ENCODE assay signal across 1 cellular context in the genomic region with DNA sequence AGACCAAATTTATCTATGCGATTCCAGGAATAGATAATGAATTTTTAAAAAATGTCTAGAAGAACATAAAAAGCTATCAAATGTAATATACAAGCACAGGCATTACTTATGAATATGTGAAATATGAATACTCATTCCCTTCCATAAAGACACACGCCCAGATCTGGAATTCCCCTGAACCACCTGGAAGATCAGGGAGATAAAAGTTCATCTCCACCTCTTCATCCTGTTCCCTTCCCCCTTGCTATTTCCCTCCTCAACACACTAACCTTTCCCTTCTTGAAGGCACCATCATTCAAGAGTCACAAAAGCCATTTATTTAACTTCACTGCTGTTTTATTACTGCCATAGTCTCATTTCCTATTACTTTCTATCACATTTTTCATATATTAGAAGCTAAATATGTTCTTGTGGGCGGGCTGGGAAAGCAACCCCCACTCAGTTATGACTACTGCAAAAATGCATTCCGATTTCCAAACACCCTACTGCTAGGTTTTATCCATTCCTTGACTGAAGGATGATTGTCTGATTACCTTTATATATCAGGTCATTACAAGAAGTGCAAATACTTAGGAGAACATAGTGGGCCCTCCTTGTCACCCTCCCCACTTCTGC.
TF ChIP-seq lines count a peak whose summit lies in the region.

No MANE protein-coding gene starts in this region.

TF ChIP-seq in WTC11, 78 proteins besides CTCF, POLR2A, EP300 and RAD21 (continued from another document):
- TF ChIP-seq, protein P1, sequence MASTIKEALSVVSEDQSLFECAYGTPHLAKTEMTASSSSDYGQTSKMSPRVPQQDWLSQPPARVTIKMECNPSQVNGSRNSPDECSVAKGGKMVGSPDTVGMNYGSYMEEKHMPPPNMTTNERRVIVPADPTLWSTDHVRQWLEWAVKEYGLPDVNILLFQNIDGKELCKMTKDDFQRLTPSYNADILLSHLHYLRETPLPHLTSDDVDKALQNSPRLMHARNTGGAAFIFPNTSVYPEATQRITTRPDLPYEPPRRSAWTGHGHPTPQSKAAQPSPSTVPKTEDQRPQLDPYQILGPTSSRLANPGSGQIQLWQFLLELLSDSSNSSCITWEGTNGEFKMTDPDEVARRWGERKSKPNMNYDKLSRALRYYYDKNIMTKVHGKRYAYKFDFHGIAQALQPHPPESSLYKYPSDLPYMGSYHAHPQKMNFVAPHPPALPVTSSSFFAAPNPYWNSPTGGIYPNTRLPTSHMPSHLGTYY (CRISPR knock-in tag; IDR thresholded peaks at IDR 0.05) = no peak
- TF ChIP-seq, protein P2, sequence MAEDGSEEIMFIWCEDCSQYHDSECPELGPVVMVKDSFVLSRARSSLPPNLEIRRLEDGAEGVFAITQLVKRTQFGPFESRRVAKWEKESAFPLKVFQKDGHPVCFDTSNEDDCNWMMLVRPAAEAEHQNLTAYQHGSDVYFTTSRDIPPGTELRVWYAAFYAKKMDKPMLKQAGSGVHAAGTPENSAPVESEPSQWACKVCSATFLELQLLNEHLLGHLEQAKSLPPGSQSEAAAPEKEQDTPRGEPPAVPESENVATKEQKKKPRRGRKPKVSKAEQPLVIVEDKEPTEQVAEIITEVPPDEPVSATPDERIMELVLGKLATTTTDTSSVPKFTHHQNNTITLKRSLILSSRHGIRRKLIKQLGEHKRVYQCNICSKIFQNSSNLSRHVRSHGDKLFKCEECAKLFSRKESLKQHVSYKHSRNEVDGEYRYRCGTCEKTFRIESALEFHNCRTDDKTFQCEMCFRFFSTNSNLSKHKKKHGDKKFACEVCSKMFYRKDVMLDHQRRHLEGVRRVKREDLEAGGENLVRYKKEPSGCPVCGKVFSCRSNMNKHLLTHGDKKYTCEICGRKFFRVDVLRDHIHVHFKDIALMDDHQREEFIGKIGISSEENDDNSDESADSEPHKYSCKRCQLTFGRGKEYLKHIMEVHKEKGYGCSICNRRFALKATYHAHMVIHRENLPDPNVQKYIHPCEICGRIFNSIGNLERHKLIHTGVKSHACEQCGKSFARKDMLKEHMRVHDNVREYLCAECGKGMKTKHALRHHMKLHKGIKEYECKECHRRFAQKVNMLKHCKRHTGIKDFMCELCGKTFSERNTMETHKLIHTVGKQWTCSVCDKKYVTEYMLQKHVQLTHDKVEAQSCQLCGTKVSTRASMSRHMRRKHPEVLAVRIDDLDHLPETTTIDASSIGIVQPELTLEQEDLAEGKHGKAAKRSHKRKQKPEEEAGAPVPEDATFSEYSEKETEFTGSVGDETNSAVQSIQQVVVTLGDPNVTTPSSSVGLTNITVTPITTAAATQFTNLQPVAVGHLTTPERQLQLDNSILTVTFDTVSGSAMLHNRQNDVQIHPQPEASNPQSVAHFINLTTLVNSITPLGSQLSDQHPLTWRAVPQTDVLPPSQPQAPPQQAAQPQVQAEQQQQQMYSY (CRISPR knock-in tag; IDR thresholded peaks at IDR 0.05) = no peak
- TF ChIP-seq, protein P3, sequence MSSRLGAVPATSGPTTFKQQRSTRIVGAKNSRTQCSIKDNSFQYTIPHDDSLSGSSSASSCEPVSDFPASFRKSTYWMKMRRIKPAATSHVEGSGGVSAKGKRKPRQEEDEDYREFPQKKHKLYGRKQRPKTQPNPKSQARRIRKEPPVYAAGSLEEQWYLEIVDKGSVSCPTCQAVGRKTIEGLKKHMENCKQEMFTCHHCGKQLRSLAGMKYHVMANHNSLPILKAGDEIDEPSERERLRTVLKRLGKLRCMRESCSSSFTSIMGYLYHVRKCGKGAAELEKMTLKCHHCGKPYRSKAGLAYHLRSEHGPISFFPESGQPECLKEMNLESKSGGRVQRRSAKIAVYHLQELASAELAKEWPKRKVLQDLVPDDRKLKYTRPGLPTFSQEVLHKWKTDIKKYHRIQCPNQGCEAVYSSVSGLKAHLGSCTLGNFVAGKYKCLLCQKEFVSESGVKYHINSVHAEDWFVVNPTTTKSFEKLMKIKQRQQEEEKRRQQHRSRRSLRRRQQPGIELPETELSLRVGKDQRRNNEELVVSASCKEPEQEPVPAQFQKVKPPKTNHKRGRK (CRISPR knock-in tag; IDR thresholded peaks at IDR 0.05; ENCODE audit: borderline replicate concordance) = no peak
- TF ChIP-seq, protein P4, sequence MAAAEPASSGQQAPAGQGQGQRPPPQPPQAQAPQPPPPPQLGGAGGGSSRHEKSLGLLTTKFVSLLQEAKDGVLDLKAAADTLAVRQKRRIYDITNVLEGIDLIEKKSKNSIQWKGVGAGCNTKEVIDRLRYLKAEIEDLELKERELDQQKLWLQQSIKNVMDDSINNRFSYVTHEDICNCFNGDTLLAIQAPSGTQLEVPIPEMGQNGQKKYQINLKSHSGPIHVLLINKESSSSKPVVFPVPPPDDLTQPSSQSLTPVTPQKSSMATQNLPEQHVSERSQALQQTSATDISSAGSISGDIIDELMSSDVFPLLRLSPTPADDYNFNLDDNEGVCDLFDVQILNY (CRISPR knock-in tag; IDR thresholded peaks at IDR 0.05) = no peak
- no peak for TF ChIP-seq TP53 (CRISPR knock-in tag; IDR thresholded peaks at IDR 0.05)
- TF ChIP-seq, protein P5, sequence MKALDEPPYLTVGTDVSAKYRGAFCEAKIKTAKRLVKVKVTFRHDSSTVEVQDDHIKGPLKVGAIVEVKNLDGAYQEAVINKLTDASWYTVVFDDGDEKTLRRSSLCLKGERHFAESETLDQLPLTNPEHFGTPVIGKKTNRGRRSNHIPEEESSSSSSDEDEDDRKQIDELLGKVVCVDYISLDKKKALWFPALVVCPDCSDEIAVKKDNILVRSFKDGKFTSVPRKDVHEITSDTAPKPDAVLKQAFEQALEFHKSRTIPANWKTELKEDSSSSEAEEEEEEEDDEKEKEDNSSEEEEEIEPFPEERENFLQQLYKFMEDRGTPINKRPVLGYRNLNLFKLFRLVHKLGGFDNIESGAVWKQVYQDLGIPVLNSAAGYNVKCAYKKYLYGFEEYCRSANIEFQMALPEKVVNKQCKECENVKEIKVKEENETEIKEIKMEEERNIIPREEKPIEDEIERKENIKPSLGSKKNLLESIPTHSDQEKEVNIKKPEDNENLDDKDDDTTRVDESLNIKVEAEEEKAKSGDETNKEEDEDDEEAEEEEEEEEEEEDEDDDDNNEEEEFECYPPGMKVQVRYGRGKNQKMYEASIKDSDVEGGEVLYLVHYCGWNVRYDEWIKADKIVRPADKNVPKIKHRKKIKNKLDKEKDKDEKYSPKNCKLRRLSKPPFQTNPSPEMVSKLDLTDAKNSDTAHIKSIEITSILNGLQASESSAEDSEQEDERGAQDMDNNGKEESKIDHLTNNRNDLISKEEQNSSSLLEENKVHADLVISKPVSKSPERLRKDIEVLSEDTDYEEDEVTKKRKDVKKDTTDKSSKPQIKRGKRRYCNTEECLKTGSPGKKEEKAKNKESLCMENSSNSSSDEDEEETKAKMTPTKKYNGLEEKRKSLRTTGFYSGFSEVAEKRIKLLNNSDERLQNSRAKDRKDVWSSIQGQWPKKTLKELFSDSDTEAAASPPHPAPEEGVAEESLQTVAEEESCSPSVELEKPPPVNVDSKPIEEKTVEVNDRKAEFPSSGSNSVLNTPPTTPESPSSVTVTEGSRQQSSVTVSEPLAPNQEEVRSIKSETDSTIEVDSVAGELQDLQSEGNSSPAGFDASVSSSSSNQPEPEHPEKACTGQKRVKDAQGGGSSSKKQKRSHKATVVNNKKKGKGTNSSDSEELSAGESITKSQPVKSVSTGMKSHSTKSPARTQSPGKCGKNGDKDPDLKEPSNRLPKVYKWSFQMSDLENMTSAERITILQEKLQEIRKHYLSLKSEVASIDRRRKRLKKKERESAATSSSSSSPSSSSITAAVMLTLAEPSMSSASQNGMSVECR (CRISPR knock-in tag; IDR thresholded peaks at IDR 0.05; ENCODE audit: borderline replicate concordance) = no peak
- TF ChIP-seq, protein P6, sequence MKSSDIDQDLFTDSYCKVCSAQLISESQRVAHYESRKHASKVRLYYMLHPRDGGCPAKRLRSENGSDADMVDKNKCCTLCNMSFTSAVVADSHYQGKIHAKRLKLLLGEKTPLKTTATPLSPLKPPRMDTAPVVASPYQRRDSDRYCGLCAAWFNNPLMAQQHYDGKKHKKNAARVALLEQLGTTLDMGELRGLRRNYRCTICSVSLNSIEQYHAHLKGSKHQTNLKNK (CRISPR knock-in tag; IDR thresholded peaks at IDR 0.05) = no peak
